Comparison of ENCODE assay signal across 8 cellular contexts in genomic region chr1:24502168-24503002, GRCh38. TPM values are rescaled to one million over a fixed set of nuclear protein-coding genes. Genes with fewer than 3 reads are reported as not detected.
A peak's percentile ranks its signal among the peaks of the same experiment; 100 is the strongest.
DNase-seq lines count a peak whose midpoint lies in the region; ATAC-seq and TF ChIP-seq lines count a peak whose summit lies in the region.

Gene RCAN3 (plus strand): TSS chr1:24502836. CDS start chr1:24514373, 11,537 bp downstream.

- peak; percentile 84 for DNase-seq in OCI-M1 (lab: John Stamatoyannopoulos, UW)
- peak; percentile 69 for DNase-seq in activated T-cell treated with anti-CD3 and anti-CD28 coated beads for 4 hours
- DNase-seq in epithelial cell of prostate (ENCODE audit: low read depth, low spot score) = peak; percentile 50
- peak; percentile 67 to 79 for DNase-seq in stimulated activated CD8-positive, alpha-beta memory T cell treated with anti-CD3 and anti-CD28 coated beads, Interleukin-2, amount 100 ng/mL, for 1 hour (ENCODE audit: low read depth in 2 of 2)

- no peaks in the 10 kb centered on the region for H3K27me3 ChIP-seq in mononuclear cell (ENCODE audit: insufficient read depth, low read length)

- no peak for TF ChIP-seq EP300 in Ishikawa (IDR thresholded peaks at IDR 0.05; ENCODE audit: borderline replicate concordance)

- peak within 1 kb of the TSS; percentile 77 for H3K4me3 ChIP-seq in mononuclear cell (ENCODE audit: low read length)

- no peaks in the 10 kb centered on the region for H3K9me3 ChIP-seq in mononuclear cell (ENCODE audit: low read depth, low read length)

- H3K4me1 ChIP-seq in mononuclear cell (ENCODE audit: insufficient read depth, low read length) = peaks cover 37% of the 10 kb centered on the region

- H3K27ac ChIP-seq in epithelial cell of prostate = peak within 1 kb of the TSS; percentile 85

- TF ChIP-seq RAD21 in Ishikawa (IDR thresholded peaks at IDR 0.05; ENCODE audit: low read depth) = no peak; the same call in 1 of the 2 replicates

- ATAC-seq in GM18867 (IDR thresholded peaks at IDR 0.05; ENCODE audit: unreplicated experiment) (peak; percentile 70), GM18873 (IDR thresholded peaks at IDR 0.05; ENCODE audit: low FRiP score, unreplicated experiment) (no peak)

TF ChIP-seq in Ishikawa, 13 proteins besides CTCF, POLR2A, EP300 and RAD21:
- TF ChIP-seq TAF1 (IDR thresholded peaks at IDR 0.05; ENCODE audit: low read depth) (peak; percentile 47; the same call in 1 of the 2 replicates), CEBPB (IDR thresholded peaks at IDR 0.05) (no peak)
TF ChIP-seq in Ishikawa: peak in this region for 1.

RNA-seq across cellular contexts. Expression of gene RCAN3, which starts in this region (rescaled TPM):
- 122 TPM for total RNA-seq in mononuclear cell
